16 cellular contexts compared by ENCODE assay signal in the genomic region with DNA sequence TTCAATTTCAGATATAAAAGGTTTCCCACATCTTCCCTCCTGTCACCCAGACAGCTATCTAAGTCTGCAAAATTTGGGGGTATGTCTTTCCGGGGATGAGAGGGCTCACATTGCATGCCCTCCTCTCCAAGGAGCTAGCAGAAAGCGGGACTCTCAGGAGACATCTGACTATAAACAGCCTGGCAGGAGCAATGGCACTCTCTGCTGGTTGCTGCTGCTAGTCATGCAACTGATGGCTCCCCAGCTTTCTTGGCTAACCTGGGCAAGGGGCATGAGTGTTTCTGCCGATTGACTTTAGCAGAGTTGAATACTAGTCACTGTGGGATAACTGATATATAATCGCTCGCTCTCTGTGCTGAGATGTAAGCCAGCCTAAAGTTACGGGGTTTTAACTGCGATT. TPM values are rescaled to one million over a fixed set of nuclear protein-coding genes. Genes with fewer than 3 reads are reported as not detected.
DNase-seq lines count a peak whose midpoint lies in the region; ATAC-seq and TF ChIP-seq lines count a peak whose summit lies in the region.
"Had no signal": no experiment of that assay in that cellular context is flagged by ENCODE, and none has a peak within 500 bp of the region (broad histone marks: within the 10 kb centered on the region; RNA-seq: fewer than 3 reads in every experiment).

No MANE protein-coding gene starts in this region.

- peak; percentile 59 for ATAC-seq in PC-3
- no peak for ATAC-seq in aorta (ENCODE audit: low FRiP score)
- no peak for ATAC-seq in GM21360 (IDR thresholded peaks at IDR 0.05; ENCODE audit: unreplicated experiment)

- H4K8ac ChIP-seq in trophoblast cell (ENCODE audit: low read depth, low read length) = peak overlapping the region; percentile 53

- H3K36me3 ChIP-seq in PC-3 (ENCODE audit: low read depth, low read length) (no peaks in the 10 kb centered on the region), trophoblast cell (ENCODE audit: control insufficient read depth in 1 of 2, insufficient read depth in 2 of 2, low read length in 2 of 2) (peaks cover 0 to 2% of the 10 kb centered on the region in 2 experiments), aorta (ENCODE audit: control insufficient read depth in 1 of 2, insufficient read depth in 2 of 2, low read length in 1 of 2) (no peaks in the 10 kb centered on the region)
- H3K36me3 ChIP-seq: BLaER1 treated with 17β-estradiol and CSF1 and Interleukin-3, amounts not matched to agents 10 nM and 100 nM; ovary had no signal

- H3K14ac ChIP-seq in trophoblast cell (ENCODE audit: low read length) = no peak overlapping the region

- H3K4me1 ChIP-seq in PC-3 (ENCODE audit: insufficient read depth, low read length) (no peaks in the 10 kb centered on the region; the same call in 1 of the 2 replicates), trophoblast cell (ENCODE audit: control insufficient read depth in 1 of 2, insufficient read depth in 2 of 2, low read length in 2 of 2) (no peaks in the 10 kb centered on the region), aorta (ENCODE audit: control insufficient read depth in 1 of 2, insufficient read depth in 2 of 2, low read length in 2 of 2) (no peaks in the 10 kb centered on the region)

- no CpG with 5 or more reads among the region's 7 CpGs for WGBS in trophoblast cell (ENCODE audit: extremely low coverage, insufficient coverage, insufficient read length)
- WGBS in aorta, 2 donors = 89 to 90% methylated on average over 7 of the region's 7 CpGs

- CTCF ChIA-PET in PC-3 (lab: Charles Lee) = no interaction called here
- CTCF ChIA-PET in activated CD4-positive, alpha-beta memory T cell treated with anti-CD3 and anti-CD28 coated beads for 36 hours (lab: Charles Lee) = no interaction called here

- DNase-seq in PC-3 (peak; percentile 7), fibroblast of pulmonary artery (ENCODE audit: low read depth) (no peak), trophoblast cell (no peak), aorta (no peak)
- DNase-seq in activated CD4-positive, alpha-beta memory T cell treated with anti-CD3 and anti-CD28 coated beads for 36 hours = no peak
- DNase-seq: activated naive CD8-positive, alpha-beta T cell treated with anti-CD3 and anti-CD28 coated beads, Interleukin-2, amount 10 ng/mL, durations not matched to agents 7 days and 5 days; IMR-90; NCI-H1417 treated with DMSO at 0.1 percent for 48 hours; NCI-H446; ovary; stimulated activated CD4-positive, alpha-beta T cell treated with anti-CD3 and anti-CD28 coated beads, Interleukin-12 subunit alpha, Interleukin-12 subunit beta, amount 100 ng/mL, for 4 hours had no signal

- intact Hi-C loops in PC-3 (cut with micrococcal nuclease) = loop anchor here (10.0 kb wide), 1 partner anchor 47 kb away; no protein-coding TSS in a partner anchor
- intact Hi-C loops in activated CD4-positive, alpha-beta memory T cell treated with anti-CD3 and anti-CD28 coated beads for 36 hours (cut with micrococcal nuclease) = no loop called here
- intact Hi-C loops in aorta (cut with DNase I) = no loop called here

- no peaks in the 10 kb centered on the region for H3K4me1 Mint-ChIP-seq in activated CD4-positive, alpha-beta memory T cell treated with anti-CD3 and anti-CD28 coated beads for 36 hours (ENCODE audit: low read depth)
- H3K4me1 Mint-ChIP-seq: activated naive CD8-positive, alpha-beta T cell treated with anti-CD3 and anti-CD28 coated beads, Interleukin-2, amount 10 ng/mL, durations not matched to agents 7 days and 5 days had no signal

- no peaks in the 10 kb centered on the region for H3F3A ChIP-seq in PC-3 (ENCODE audit: low read length, unreplicated experiment)

- H4K91ac ChIP-seq in trophoblast cell (ENCODE audit: low read depth, low read length) = no peak overlapping the region

- H3K9me3 Mint-ChIP-seq in activated CD4-positive, alpha-beta memory T cell treated with anti-CD3 and anti-CD28 coated beads for 36 hours = no peaks in the 10 kb centered on the region
- H3K9me3 Mint-ChIP-seq: activated naive CD8-positive, alpha-beta T cell treated with anti-CD3 and anti-CD28 coated beads, Interleukin-2, amount 10 ng/mL, durations not matched to agents 7 days and 5 days; stimulated activated naive CD8-positive, alpha-beta T cell treated with anti-CD3 and anti-CD28 coated beads, Interleukin-15, Interleukin-2, amounts not matched to agents 100 ng/mL and 50 ng/mL, for 24 hours had no signal

- POLR2A ChIA-PET in PC-3 (lab: Charles Lee; ENCODE audit: unreplicated experiment) = no interaction called here
- POLR2A ChIA-PET in activated CD4-positive, alpha-beta memory T cell treated with anti-CD3 and anti-CD28 coated beads for 36 hours (lab: Charles Lee) = no interaction called here

- 0 out of 2 replicates have a peak, but pooled peaks have one; percentile 21 for TF ChIP-seq CTCF in GM12875 (IDR thresholded peaks at IDR 0.05; ENCODE audit: borderline replicate concordance, insufficient read depth, low read depth, low read length)
- no peak for TF ChIP-seq CTCF in PC-3 (conservative IDR thresholded peaks at IDR 0.05; ENCODE audit: low read depth, low read length)
- TF ChIP-seq CTCF in fibroblast of pulmonary artery (IDR thresholded peaks at IDR 0.05; ENCODE audit: low read length, missing control alignments) = peak; percentile 37

- no peak overlapping the region for H3K18ac ChIP-seq in trophoblast cell (ENCODE audit: low read length)

- H3K27me3 ChIP-seq in PC-3 (ENCODE audit: low read length) (no peaks in the 10 kb centered on the region), trophoblast cell (ENCODE audit: insufficient read depth, low read length) (no peaks in the 10 kb centered on the region), aorta (ENCODE audit: control insufficient read depth in 1 of 2, insufficient read depth in 2 of 2, low read length in 1 of 2) (peaks cover 0 to 2% of the 10 kb centered on the region in 2 donors)
- H3K27me3 ChIP-seq: BLaER1 treated with 17β-estradiol and CSF1 and Interleukin-3, amounts not matched to agents 10 nM and 100 nM; ovary had no signal

- H3K4me3 Mint-ChIP-seq in activated CD4-positive, alpha-beta memory T cell treated with anti-CD3 and anti-CD28 coated beads for 36 hours = no peak overlapping the region
- H3K4me3 Mint-ChIP-seq: activated naive CD8-positive, alpha-beta T cell treated with anti-CD3 and anti-CD28 coated beads, Interleukin-2, amount 10 ng/mL, durations not matched to agents 7 days and 5 days; stimulated activated naive CD8-positive, alpha-beta T cell treated with anti-CD3 and anti-CD28 coated beads, Interleukin-15, Interleukin-2, amounts not matched to agents 100 ng/mL and 50 ng/mL, for 24 hours had no signal

- peaks cover 13% of the 10 kb centered on the region for H3K27me3 Mint-ChIP-seq in activated CD4-positive, alpha-beta memory T cell treated with anti-CD3 and anti-CD28 coated beads for 36 hours

- no peak overlapping the region for H3K4ac ChIP-seq in trophoblast cell (ENCODE audit: low read depth, low read length)

- no peak overlapping the region for H2BK5ac ChIP-seq in trophoblast cell (ENCODE audit: low read depth, low read length, poor library complexity)

- no peak overlapping the region for H4K12ac ChIP-seq in trophoblast cell (ENCODE audit: low read depth, low read length)

- H3K9me3 ChIP-seq in PC-3 (ENCODE audit: low read length) = no peaks in the 10 kb centered on the region
- H3K9me3 ChIP-seq in trophoblast cell (ENCODE audit: insufficient read depth, low read depth, low read length) = no peaks in the 10 kb centered on the region
- H3K9me3 ChIP-seq in aorta (ENCODE audit: control insufficient read depth, low read length) = no peaks in the 10 kb centered on the region
- H3K9me3 ChIP-seq: BLaER1 treated with 17β-estradiol and CSF1 and Interleukin-3, amounts not matched to agents 10 nM and 100 nM; ovary had no signal

- H2BK12ac ChIP-seq in trophoblast cell (ENCODE audit: low read length) = no peak overlapping the region

- H3K4me3 ChIP-seq in GM12875 (ENCODE audit: low read depth, low read length) (no peak overlapping the region), PC-3 (ENCODE audit: low read length) (no peak overlapping the region), fibroblast of pulmonary artery (replicated peaks; ENCODE audit: low read depth, low read length) (no peak overlapping the region), trophoblast cell (ENCODE audit: low read depth, low read length) (no peak overlapping the region), aorta (ENCODE audit: low read length in 2 of 2) (no peak overlapping the region)
- H3K4me3 ChIP-seq: BLaER1 treated with 17β-estradiol and CSF1 and Interleukin-3, amounts not matched to agents 10 nM and 100 nM; ovary had no signal

- no peak overlapping the region for H2AFZ ChIP-seq in PC-3 (ENCODE audit: low read length)
- H2AFZ ChIP-seq in trophoblast cell (ENCODE audit: insufficient read depth, low read length, poor library complexity) = no peak overlapping the region

- H2BK120ac ChIP-seq in trophoblast cell (ENCODE audit: insufficient read depth, low read length, poor library complexity) = no peak overlapping the region

- H3K27ac ChIP-seq in PC-3 (ENCODE audit: low read length) (no peak overlapping the region), trophoblast cell (ENCODE audit: low read depth, low read length) (no peak overlapping the region), aorta (ENCODE audit: low read depth in 1 of 2, low read length in 2 of 2) (no peak overlapping the region)
- H3K27ac ChIP-seq: BLaER1 treated with 17β-estradiol and CSF1 and Interleukin-3, amounts not matched to agents 10 nM and 100 nM; ovary had no signal

- H4K20me1 ChIP-seq in PC-3 (ENCODE audit: low read length) = no peaks in the 10 kb centered on the region
- H4K20me1 ChIP-seq: BLaER1 treated with 17β-estradiol and CSF1 and Interleukin-3, amounts not matched to agents 10 nM and 100 nM had no signal

- no peak overlapping the region for H3K4me2 ChIP-seq in PC-3 (ENCODE audit: low read length)
- H3K4me2 ChIP-seq in trophoblast cell (ENCODE audit: low read length) = no peak overlapping the region

- H3K9ac ChIP-seq in PC-3 (ENCODE audit: low read length) = no peak overlapping the region
- no peak overlapping the region for H3K9ac ChIP-seq in trophoblast cell (ENCODE audit: low read length)
- H3K9ac ChIP-seq: BLaER1 treated with 17β-estradiol and CSF1 and Interleukin-3, amounts not matched to agents 10 nM and 100 nM had no signal

- H3K36me3 Mint-ChIP-seq in activated CD4-positive, alpha-beta memory T cell treated with anti-CD3 and anti-CD28 coated beads for 36 hours = no peaks in the 10 kb centered on the region
- H3K36me3 Mint-ChIP-seq: activated naive CD8-positive, alpha-beta T cell treated with anti-CD3 and anti-CD28 coated beads, Interleukin-2, amount 10 ng/mL, durations not matched to agents 7 days and 5 days had no signal

- no peak overlapping the region for H3K27ac Mint-ChIP-seq in activated CD4-positive, alpha-beta memory T cell treated with anti-CD3 and anti-CD28 coated beads for 36 hours
- H3K27ac Mint-ChIP-seq: activated naive CD8-positive, alpha-beta T cell treated with anti-CD3 and anti-CD28 coated beads, Interleukin-2, amount 10 ng/mL, durations not matched to agents 7 days and 5 days; stimulated activated naive CD8-positive, alpha-beta T cell treated with anti-CD3 and anti-CD28 coated beads, Interleukin-15, Interleukin-2, amounts not matched to agents 100 ng/mL and 50 ng/mL, for 24 hours had no signal

- H2AK5ac ChIP-seq in trophoblast cell (ENCODE audit: low read length) = no peak overlapping the region

- H3K23ac ChIP-seq in trophoblast cell (ENCODE audit: low read length) = no peak overlapping the region

- no peaks in the 10 kb centered on the region for H3K79me2 ChIP-seq in PC-3 (ENCODE audit: low read length)
- no peaks in the 10 kb centered on the region for H3K79me2 ChIP-seq in trophoblast cell (ENCODE audit: control insufficient read depth, insufficient read depth, low read length, poor library complexity)

- no peaks in the 10 kb centered on the region for H3K9me2 ChIP-seq in PC-3 (replicated peaks; ENCODE audit: low read length)

- no TSS peak for BruUV-seq in PC-3 (replicated peaks; lab: Mats Ljungman, UMichigan)

- H3K79me1 ChIP-seq in trophoblast cell (ENCODE audit: low read length) = no peaks in the 10 kb centered on the region

RNA-seq across cellular contexts. Expression of a gene that starts 12.0 kb away (rescaled TPM):
- total RNA-seq in PC-3 (2014; rRNA removed) (0.47 and 1.1 TPM in 2 replicates), aorta (not detected)
- 8.2 and 8.9 TPM in 2 replicates for polyA plus RNA-seq in trophoblast cell (2013)
- under 1 TPM in 1 of 2 experiments, not detected in 1; 0.15 TPM for total RNA-seq in activated CD4-positive, alpha-beta memory T cell treated with anti-CD3 and anti-CD28 coated beads for 36 hours
- under 1 TPM in 1 of 2 donors, not detected in 1; 0.36 TPM for polyA plus RNA-seq in aorta
- total RNA-seq: cerebellum had no signal
- polyA plus RNA-seq: ovary had no signal
